In the genomic region with DNA sequence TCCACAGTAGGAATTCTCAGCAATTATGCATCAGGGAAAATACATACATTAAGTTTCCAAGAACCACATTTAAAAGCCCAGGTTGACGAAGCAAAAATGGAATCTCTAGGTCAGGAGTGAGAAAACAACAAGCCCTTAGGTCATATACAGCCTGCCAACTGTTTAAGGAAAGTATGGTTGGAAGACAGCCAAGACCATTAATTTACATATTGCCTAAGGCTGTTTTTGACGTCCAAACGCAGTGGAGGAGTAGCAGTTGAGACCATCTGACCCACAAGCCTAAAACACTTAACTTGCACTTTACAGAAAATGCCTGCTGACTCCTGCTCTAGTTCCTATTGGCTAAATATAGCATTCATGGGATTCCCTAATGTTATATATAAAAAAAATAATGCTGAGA, we compare ENCODE assay signal across 8 cellular contexts.
A peak's percentile ranks its signal among the peaks of the same experiment; 100 is the strongest.
DNase-seq lines count a peak whose midpoint lies in the region; ATAC-seq and TF ChIP-seq lines count a peak whose summit lies in the region.

No MANE protein-coding gene starts in this region.

- H3K36me3 ChIP-seq in DND-41 (ENCODE audit: insufficient read depth, low read length): no peaks in the 10 kb centered on the region

- DNase-seq in DND-41: no peak
- DNase-seq in NCI-H226: peak; percentile 96
- peak; percentile 71 for DNase-seq in fibroblast of peridontal ligament (ENCODE audit: extremely low read depth)
- no peak for DNase-seq in AG20443 (ENCODE audit: low spot score)
- DNase-seq in cortex of kidney (lab: John Stamatoyannopoulos, UW): no peak
- DNase-seq in HK-2 (ENCODE audit: unreplicated experiment): no peak

- H3K27me3 ChIP-seq in DND-41 (ENCODE audit: insufficient read depth, low read length, poor library complexity): no peaks in the 10 kb centered on the region

- no peak overlapping the region for H3K27ac ChIP-seq in DND-41 (ENCODE audit: low read length)

- no peak overlapping the region for H2AFZ ChIP-seq in DND-41 (ENCODE audit: low read depth, low read length)

- H3K4me1 ChIP-seq in DND-41 (ENCODE audit: insufficient read depth, low read length): no peaks in the 10 kb centered on the region

- no peaks in the 10 kb centered on the region for H3K9me3 ChIP-seq in DND-41 (ENCODE audit: insufficient read depth, low read length, severe bottlenecking)

- no peak for TF ChIP-seq CTCF in DND-41 (IDR thresholded peaks at IDR 0.05; ENCODE audit: borderline replicate concordance, extremely low read depth, low read length, poor library complexity, severe bottlenecking)

- H3K4me3 ChIP-seq in DND-41 (ENCODE audit: low read depth in 1 of 2, low read length in 2 of 2): no peak overlapping the region

- H4K20me1 ChIP-seq in DND-41 (ENCODE audit: insufficient read depth, low read length): no peaks in the 10 kb centered on the region

- ATAC-seq in DND-41 (ENCODE audit: insufficient read depth, low read depth) (peak; percentile 53; the same call in 1 of the 3 replicates), HG02938 (IDR thresholded peaks at IDR 0.05; ENCODE audit: unreplicated experiment) (peak; percentile 66), HG03460 (IDR thresholded peaks at IDR 0.05; ENCODE audit: unreplicated experiment) (no peak)

- no peak overlapping the region for H3K9ac ChIP-seq in DND-41 (ENCODE audit: low read depth, low read length)

- no peak overlapping the region for H3K4me2 ChIP-seq in DND-41 (ENCODE audit: insufficient read depth, low read length)

- H3K79me2 ChIP-seq in DND-41 (ENCODE audit: insufficient read depth, low read length): no peaks in the 10 kb centered on the region

Comparison
In these comparisons a context has a peak if more than half of its experiments do, and no peak if none do; other contexts are left out.
1. DNase-seq: peak in NCI-H226 (single experiment) and fibroblast of peridontal ligament (single experiment); none in DND-41 (single experiment), AG20443 (single experiment), cortex of kidney (single experiment) and HK-2 (single experiment).